In genomic region chr6:138440296-138440695, GRCh38 we compare ENCODE assay signal across 18 cellular contexts. TPM values are rescaled to one million over a fixed set of nuclear protein-coding genes. Genes with fewer than 3 reads are reported as not detected.
DNase-seq lines count a peak whose midpoint lies in the region; ATAC-seq and TF ChIP-seq lines count a peak whose summit lies in the region.
"Had no signal": no experiment of that assay in that cellular context is flagged by ENCODE, and none has a peak within 500 bp of the region (broad histone marks: within the 10 kb centered on the region; RNA-seq: fewer than 3 reads in every experiment).

No MANE protein-coding gene starts in this region.

- no peak for TF ChIP-seq CTCF in mesothelial cell of epicardium (IDR thresholded peaks at IDR 0.05; ENCODE audit: unreplicated experiment)

- H3K27ac Mint-ChIP-seq in mesothelial cell of epicardium, result peak overlapping the region; percentile 30
- H3K27ac Mint-ChIP-seq: CD4-positive, CD25-positive, alpha-beta regulatory T cell; CD8-positive, alpha-beta memory T cell; H9 had no signal

- H3K4me1 Mint-ChIP-seq in mesothelial cell of epicardium, result peaks cover 38% of the 10 kb centered on the region
- H3K4me1 Mint-ChIP-seq: CD4-positive, CD25-positive, alpha-beta regulatory T cell; CD8-positive, alpha-beta memory T cell; H9; IgD-negative memory B cell had no signal

- H3K36me3 Mint-ChIP-seq in mesothelial cell of epicardium, result peaks cover 39% of the 10 kb centered on the region
- H3K36me3 Mint-ChIP-seq: CD4-positive, CD25-positive, alpha-beta regulatory T cell; CD8-positive, alpha-beta memory T cell; IgD-negative memory B cell had no signal

- no peak for TF ChIP-seq POLR2A in erythroblast (IDR thresholded peaks at IDR 0.05; ENCODE audit: low read length)

- H3K4me3 Mint-ChIP-seq in mesothelial cell of epicardium, result no peak overlapping the region
- H3K4me3 Mint-ChIP-seq: CD4-positive, CD25-positive, alpha-beta regulatory T cell; CD8-positive, alpha-beta memory T cell; H9; IgD-negative memory B cell had no signal

- peak; percentile 28 for DNase-seq in NCI-H2171 (lab: John Stamatoyannopoulos, UW)
- DNase-seq in NCI-H2171 treated with DMSO at 0.1 percent for 48 hours (lab: John Stamatoyannopoulos, UW), result peak; percentile 74
- no peak for DNase-seq in left lobe of liver (ENCODE audit: low spot score)
- no peak for DNase-seq in mesothelial cell of epicardium (ENCODE audit: low spot score in 2 of 2, unreplicated experiment in 2 of 2)
- no peak for DNase-seq in activated CD8-positive, alpha-beta memory T cell treated with anti-CD3 and anti-CD28 coated beads for 24 hours
- DNase-seq in erythroblast (lab: John Stamatoyannopoulos, UW), result no peak
- DNase-seq: ACHN; BE2C; C1 segment of cervical spinal cord; CD4-positive, CD25-positive, alpha-beta regulatory T cell; CD8-positive, alpha-beta memory T cell; COR-L47; DMS 273 treated with DMSO at 0.1 percent for 48 hours; DMS53; DND-41; EL; H9 had no signal

- ATAC-seq in left lobe of liver, result peak; percentile 63

- H3K9me3 Mint-ChIP-seq in mesothelial cell of epicardium, result no peaks in the 10 kb centered on the region
- H3K9me3 Mint-ChIP-seq: CD8-positive, alpha-beta memory T cell; H9; IgD-negative memory B cell had no signal

- H3K27me3 Mint-ChIP-seq in mesothelial cell of epicardium (ENCODE audit: low read depth), result no peaks in the 10 kb centered on the region
- H3K27me3 Mint-ChIP-seq: CD4-positive, CD25-positive, alpha-beta regulatory T cell; CD8-positive, alpha-beta memory T cell had no signal

RNA-seq across cellular contexts. Expression of gene HEBP2, which starts 36.3 kb away (rescaled TPM):
- total RNA-seq in left lobe of liver, result 73.4 TPM
- total RNA-seq in mesothelial cell of epicardium, result 53.4 to 61.5 TPM (median 53.7 TPM) in 3 replicates

RNA-seq across cellular contexts. Expression of gene NHSL1, which starts 59.0 kb away (rescaled TPM):
- total RNA-seq in left lobe of liver (59.8 TPM), mesothelial cell of epicardium (66.1 to 73.6 TPM (median 68.0 TPM) in 3 replicates)
- total RNA-seq: CD4-positive, CD25-positive, alpha-beta regulatory T cell had no signal

Comparison
In these comparisons a context has a peak if more than half of its experiments do, and no peak if none do; other contexts are left out.
1. DNase-seq: peak in NCI-H2171 (single experiment) and NCI-H2171 treated with DMSO at 0.1 percent for 48 hours (single experiment); none in left lobe of liver (single experiment), mesothelial cell of epicardium (0 of 2), activated CD8-positive, alpha-beta memory T cell treated with anti-CD3 and anti-CD28 coated beads for 24 hours (single experiment) and erythroblast (0 of 2).